Comparison of ENCODE assay signal across 22 cellular contexts in the genomic region with DNA sequence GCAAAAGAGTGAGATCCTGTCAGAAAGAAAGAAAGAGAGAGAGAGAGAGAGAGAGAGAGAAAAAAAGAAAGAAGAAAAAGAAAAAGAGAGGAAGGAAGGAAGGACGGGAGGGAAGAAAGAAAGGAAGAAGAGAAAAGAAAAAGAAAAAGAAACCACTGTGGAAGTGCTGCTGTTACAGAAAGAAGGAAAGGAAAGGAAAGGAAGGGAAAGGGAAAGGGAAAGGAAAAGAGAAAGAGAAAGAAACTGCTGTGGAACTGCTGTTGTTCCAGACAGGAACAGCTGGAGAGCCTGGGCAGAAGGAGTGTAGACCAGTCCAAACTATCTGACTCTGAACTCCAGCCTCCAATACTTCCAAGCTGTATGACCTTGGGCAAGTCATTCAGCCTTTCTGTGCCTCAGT.
"Had no signal": no experiment of that assay in that cellular context is flagged by ENCODE, and none has a peak within 500 bp of the region (broad histone marks: within the 10 kb centered on the region; RNA-seq: fewer than 3 reads in every experiment).

No MANE protein-coding gene starts in this region.

- H3K27ac ChIP-seq: epithelial cell of prostate, esophagus squamous epithelium, gastrocnemius medialis, heart right ventricle, left lung, lower lobe of right lung had no signal

- H3K27me3 ChIP-seq: esophagus squamous epithelium, gastrocnemius medialis, heart right ventricle, left lung had no signal

- H3K9me3 ChIP-seq: esophagus squamous epithelium, gastrocnemius medialis, heart right ventricle, left lung, lower lobe of right lung, mucosa of descending colon had no signal

- H3K4me1 ChIP-seq: esophagus squamous epithelium, gastrocnemius medialis, left lung, lower lobe of right lung had no signal

- H3K4me3 ChIP-seq: esophagus squamous epithelium, gastrocnemius medialis, heart right ventricle, left lung, lower lobe of right lung, mucosa of descending colon had no signal

- H3K36me3 ChIP-seq: esophagus squamous epithelium, gastrocnemius medialis, left lung, lower lobe of right lung had no signal

- DNase-seq: cortex of kidney; effector CD8-positive, alpha-beta T cell; effector memory CD8-positive, alpha-beta T cell; endodermal cell; erythroblast; esophagus squamous epithelium; foreskin fibroblast; foreskin melanocyte; gastrocnemius medialis; glutamatergic neuron; head of caudate nucleus; heart right ventricle; hippocampal formation; left cardiac atrium; left lung; left ventricle myocardium superior; lower lobe of right lung; mesenchymal stem cell; mucosa of descending colon; naive B cell; naive thymus-derived CD8-positive, alpha-beta T cell had no signal
